11 cellular contexts compared by ENCODE assay signal in genomic region chr12:109612975-109613502, GRCh38. TPM values are rescaled to one million over a fixed set of nuclear protein-coding genes. Genes with fewer than 3 reads are reported as not detected.
DNase-seq lines count a peak whose midpoint lies in the region; ATAC-seq and TF ChIP-seq lines count a peak whose summit lies in the region.
"Had no signal": no experiment of that assay in that cellular context is flagged by ENCODE, and none has a peak within 500 bp of the region (broad histone marks: within the 10 kb centered on the region; RNA-seq: fewer than 3 reads in every experiment).

No MANE protein-coding gene starts in this region.

- TF ChIP-seq POLR2A in breast epithelium (IDR thresholded peaks at IDR 0.05), result no peak

- intact Hi-C loops in MCF 10A (cut with micrococcal nuclease), result loop anchor here (1.0 kb wide), 1 partner anchor 94 kb away; no protein-coding TSS in a partner anchor
- intact Hi-C loops in breast epithelium (cut with DNase I; ENCODE audit: low total_unique reads), result no loop called here
- intact Hi-C loops in OCI-LY7 (cut with micrococcal nuclease; ENCODE audit: unreplicated experiment), result no loop called here
- intact Hi-C loops in CD4-positive, alpha-beta memory T cell (cut with micrococcal nuclease), result no loop called here

- H3K36me3 ChIP-seq in breast epithelium (no peaks in the 10 kb centered on the region), OCI-LY7 (ENCODE audit: insufficient read depth, low read length) (no peaks in the 10 kb centered on the region)
- no peaks in the 10 kb centered on the region for H3K36me3 ChIP-seq in CD4-positive, alpha-beta memory T cell (ENCODE audit: insufficient read depth, low read length)
- H3K36me3 ChIP-seq: tibial nerve had no signal

- BruUV-seq in MCF 10A (replicated peaks; lab: Mats Ljungman, UMichigan) (no TSS peak), OCI-LY7 (replicated peaks; lab: Mats Ljungman, UMichigan) (no TSS peak)

- H3K4me1 ChIP-seq in breast epithelium (no peaks in the 10 kb centered on the region), OCI-LY7 (ENCODE audit: insufficient read depth, low read length, poor library complexity, severe bottlenecking) (no peaks in the 10 kb centered on the region)
- no peaks in the 10 kb centered on the region for H3K4me1 ChIP-seq in CD4-positive, alpha-beta memory T cell (ENCODE audit: insufficient read depth, low read length)
- H3K4me1 ChIP-seq: tibial nerve had no signal

- H3K27ac ChIP-seq in breast epithelium (no peak overlapping the region), OCI-LY7 (ENCODE audit: low read depth, low read length, poor library complexity, severe bottlenecking) (no peak overlapping the region)
- no peak overlapping the region for H3K27ac ChIP-seq in CD4-positive, alpha-beta memory T cell (ENCODE audit: low read depth, low read length)
- H3K27ac ChIP-seq: tibial nerve had no signal

- no peak for ATAC-seq in GM19395 (IDR thresholded peaks at IDR 0.05; ENCODE audit: unreplicated experiment)
- ATAC-seq: left ventricle myocardium superior had no signal

- CTCF ChIA-PET in MCF 10A (lab: Yijun Ruan, JAX), result interaction anchor here (1.0 to 5.3 kb wide), 2 partner anchors 15 to 118 kb away, joined by 3 to 40 read pairs; no protein-coding TSS in a partner anchor
- CTCF ChIA-PET in OCI-LY7 (lab: Charles Lee; ENCODE audit: unreplicated experiment), result no interaction called here
- CTCF ChIA-PET in CD4-positive, alpha-beta memory T cell (lab: Charles Lee; ENCODE audit: partially characterized antibody), result interaction anchor here (1.2 kb wide), 1 partner anchor 14 kb away, joined by 3 read pairs; no protein-coding TSS in a partner anchor

- POLR2A ChIA-PET in MCF 10A (lab: Yijun Ruan, JAX) (no interaction called here), OCI-LY7 (lab: Charles Lee) (no interaction called here)
- POLR2A ChIA-PET in CD4-positive, alpha-beta memory T cell (lab: Charles Lee; ENCODE audit: partially characterized antibody), result no interaction called here

- no peaks in the 10 kb centered on the region for H3K79me2 ChIP-seq in OCI-LY7 (ENCODE audit: insufficient read depth, low read depth, low read length)

- no peaks in the 10 kb centered on the region for H3K4me1 Mint-ChIP-seq in MCF 10A (ENCODE audit: insufficient read depth, unreplicated experiment)
- H3K4me1 Mint-ChIP-seq in CD4-positive, alpha-beta memory T cell, result no peaks in the 10 kb centered on the region

- DNase-seq in MCF 10A (ENCODE audit: unreplicated experiment), result peak; percentile 34
- no peak for DNase-seq in breast epithelium (ENCODE audit: low spot score in 2 of 2)
- DNase-seq in OCI-LY7 (ENCODE audit: low spot score), result peak; percentile 25
- peak; percentile 20 for DNase-seq in fibroblast of mammary gland (ENCODE audit: low read depth)
- DNase-seq in T1000 (lab: John Stamatoyannopoulos, UW), result no peak
- no peak for DNase-seq in CD4-positive, alpha-beta memory T cell
- no peak for DNase-seq in NCI-H2171 (lab: John Stamatoyannopoulos, UW)
- DNase-seq: HCEC 1CT, left ventricle myocardium superior had no signal

- H3K9me3 ChIP-seq in breast epithelium, result no peaks in the 10 kb centered on the region
- no peaks in the 10 kb centered on the region for H3K9me3 ChIP-seq in OCI-LY7 (ENCODE audit: low read length)
- no peaks in the 10 kb centered on the region for H3K9me3 ChIP-seq in CD4-positive, alpha-beta memory T cell (ENCODE audit: control insufficient read depth in 1 of 2, low read length in 2 of 2)
- H3K9me3 ChIP-seq: tibial nerve had no signal

- H3K4me3 ChIP-seq in breast epithelium (no peak overlapping the region), OCI-LY7 (ENCODE audit: low read depth, low read length, poor library complexity, severe bottlenecking) (no peak overlapping the region), fibroblast of mammary gland (ENCODE audit: control insufficient read depth, low read depth, low read length) (no peak overlapping the region)
- no peak overlapping the region for H3K4me3 ChIP-seq in CD4-positive, alpha-beta memory T cell (ENCODE audit: low read length in 2 of 2)
- H3K4me3 ChIP-seq: tibial nerve had no signal

- H3K36me3 Mint-ChIP-seq in MCF 10A (ENCODE audit: insufficient read depth, unreplicated experiment), result no peaks in the 10 kb centered on the region
- no peaks in the 10 kb centered on the region for H3K36me3 Mint-ChIP-seq in CD4-positive, alpha-beta memory T cell

- H3K27me3 ChIP-seq in breast epithelium, result peaks cover 0 to 8% of the 10 kb centered on the region in 2 donors
- H3K27me3 ChIP-seq in CD4-positive, alpha-beta memory T cell (ENCODE audit: insufficient read depth, low read length), result peaks cover 8% of the 10 kb centered on the region

- no peak overlapping the region for H2AFZ ChIP-seq in OCI-LY7 (ENCODE audit: low read length)

- H4K20me1 ChIP-seq in OCI-LY7 (ENCODE audit: insufficient read depth, low read length), result no peaks in the 10 kb centered on the region

- no peak overlapping the region for H3K4me3 Mint-ChIP-seq in MCF 10A (ENCODE audit: unreplicated experiment)
- no peak overlapping the region for H3K4me3 Mint-ChIP-seq in CD4-positive, alpha-beta memory T cell

- TF ChIP-seq CTCF in MCF 10A (IDR thresholded peaks at IDR 0.05; ENCODE audit: unreplicated experiment) (peak; percentile 25), breast epithelium (IDR thresholded peaks at IDR 0.05) (no peak), OCI-LY7 (conservative IDR thresholded peaks at IDR 0.05; ENCODE audit: low read length) (peak; percentile 66), fibroblast of mammary gland (conservative IDR thresholded peaks at IDR 0.05; ENCODE audit: control insufficient read depth, insufficient read depth, low read depth, low read length) (peak; percentile 36)

- H3K27ac Mint-ChIP-seq in MCF 10A (ENCODE audit: low read depth, unreplicated experiment), result no peak overlapping the region
- no peak overlapping the region for H3K27ac Mint-ChIP-seq in CD4-positive, alpha-beta memory T cell

- H3K9me3 Mint-ChIP-seq in MCF 10A (ENCODE audit: unreplicated experiment), result no peaks in the 10 kb centered on the region
- no peaks in the 10 kb centered on the region for H3K9me3 Mint-ChIP-seq in CD4-positive, alpha-beta memory T cell

- no peak overlapping the region for H3K4me2 ChIP-seq in OCI-LY7 (ENCODE audit: low read length)

- H3K9me2 ChIP-seq in OCI-LY7 (ENCODE audit: insufficient read depth, low read length), result no peaks in the 10 kb centered on the region

- H3K27me3 Mint-ChIP-seq in MCF 10A (ENCODE audit: insufficient read depth, unreplicated experiment), result peaks cover 52% of the 10 kb centered on the region
- H3K27me3 Mint-ChIP-seq in CD4-positive, alpha-beta memory T cell, result peaks cover 10 to 29% of the 10 kb centered on the region in 2 donors

RNA-seq across cellular contexts. Expression of gene MVK, which starts 39.4 kb away (rescaled TPM):
- total RNA-seq in MCF 10A (2022) (15.5 and 17.1 TPM in 2 replicates), breast epithelium (10 to 100 TPM in 2 of 3 donors, 1 to 10 TPM in 1; 8.8 to 18.4 (median 17.6) TPM), OCI-LY7 (2022) (35.2 and 47.4 TPM in 2 replicates)
- total RNA-seq in OCI-LY7 (2014; rRNA removed; shearing (Covaris generic)), result 20.0 and 27.0 TPM in 2 replicates
- 10 to 100 TPM; 10.0 to 11.0 TPM for total RNA-seq in CD4-positive, alpha-beta memory T cell
- 1 to 10 TPM; 1.9 to 4.2 TPM for polyA plus RNA-seq in CD4-positive, alpha-beta memory T cell

RNA-seq across cellular contexts. Expression of gene MMAB, which starts 39.7 kb away (rescaled TPM):
- total RNA-seq in MCF 10A (2022) (36.0 and 59.2 TPM in 2 replicates), breast epithelium (10 to 100 TPM; 23.9 to 29.1 (median 28.6) TPM), OCI-LY7 (2022) (90.0 and 93.0 TPM in 2 replicates)
- total RNA-seq in OCI-LY7 (2014; rRNA removed; shearing (Covaris generic)), result 44.1 and 59.8 TPM in 2 replicates
- total RNA-seq in CD4-positive, alpha-beta memory T cell, result 10 to 100 TPM; 16.0 to 16.9 TPM
- polyA plus RNA-seq in CD4-positive, alpha-beta memory T cell, result 10 to 100 TPM; 17.2 to 30.2 TPM

Comparison
In these comparisons a context has a peak if more than half of its experiments do, and no peak if none do; other contexts are left out.
1. DNase-seq: peak in MCF 10A (single experiment), OCI-LY7 (single experiment) and fibroblast of mammary gland (single experiment); none in breast epithelium (0 of 2), T1000 (single experiment), CD4-positive, alpha-beta memory T cell (0 of 5) and NCI-H2171 (single experiment).
2. CTCF ChIP-seq: peak in MCF 10A (single experiment), OCI-LY7 (single experiment) and fibroblast of mammary gland (single experiment); none in breast epithelium (0 of 3).